Comparison of ENCODE assay signal across 12 cellular contexts in genomic region chr6:108760158-108761050, GRCh38.
DNase-seq lines count a peak whose midpoint lies in the region; ATAC-seq and TF ChIP-seq lines count a peak whose summit lies in the region.
"Had no signal": no experiment of that assay in that cellular context is flagged by ENCODE, and none has a peak within 500 bp of the region (broad histone marks: within the 10 kb centered on the region; RNA-seq: fewer than 3 reads in every experiment).

No MANE protein-coding gene starts in this region.

- TF ChIP-seq CTCF in foreskin fibroblast (IDR thresholded peaks at IDR 0.05; ENCODE audit: low read depth, low read length), result no peak

- H3K27me3 ChIP-seq in SJCRH30, result no peaks in the 10 kb centered on the region
- H3K27me3 ChIP-seq: ascending aorta had no signal

- peaks cover 12% of the 10 kb centered on the region; the same call in 1 of the 2 replicates for H3K4me1 ChIP-seq in SJCRH30

- H3K4me3 ChIP-seq in SJCRH30 (peak overlapping the region; percentile 17), foreskin fibroblast (ENCODE audit: low read depth in 1 of 2, low read length in 2 of 2) (no peak overlapping the region)
- H3K4me3 ChIP-seq: ascending aorta had no signal

- no peaks in the 10 kb centered on the region for H3K36me3 ChIP-seq in SJCRH30
- H3K36me3 ChIP-seq: ascending aorta had no signal

- H3K27ac ChIP-seq in SJCRH30, result peak overlapping the region; percentile 52
- H3K27ac ChIP-seq: ascending aorta, KMS-11 had no signal

- no peak for ATAC-seq in GM19395 (IDR thresholded peaks at IDR 0.05; ENCODE audit: unreplicated experiment)
- ATAC-seq: stimulated activated naive CD8-positive, alpha-beta T cell treated with anti-CD3 and anti-CD28 coated beads, Interleukin-15, amount 100 ng/mL, for 72 hours had no signal

- peak; percentile 46 for DNase-seq in NCI-H82 (lab: John Stamatoyannopoulos, UW)
- DNase-seq in NCI-H82 treated with DMSO at 0.1 percent for 48 hours (lab: John Stamatoyannopoulos, UW; ENCODE audit: unreplicated experiment), result no peak
- DNase-seq in SJCRH30, result peak; percentile 81 to 87
- peak; percentile 30 to 53 for DNase-seq in foreskin fibroblast
- peak; percentile 40 for DNase-seq in stromal cell of bone marrow (ENCODE audit: low read depth)
- DNase-seq in putamen (ENCODE audit: low spot score), result no peak
- no peak for DNase-seq in SW480 (ENCODE audit: low spot score)
- DNase-seq: activated CD4-positive, alpha-beta memory T cell treated with anti-CD3 and anti-CD28 coated beads, Interleukin-2, amount 10 ng/mL, durations not matched to agents 7 days and 5 days; stimulated activated naive CD8-positive, alpha-beta T cell treated with anti-CD3 and anti-CD28 coated beads, Interleukin-15, amount 100 ng/mL, for 72 hours had no signal

- no peaks in the 10 kb centered on the region for H3K9me3 ChIP-seq in SJCRH30 (replicated peaks)
- H3K9me3 ChIP-seq: ascending aorta had no signal

Comparison
In these comparisons a context has a peak if more than half of its experiments do, and no peak if none do; other contexts are left out.
1. DNase-seq: peak in NCI-H82 (single experiment), SJCRH30 (2 of 2), foreskin fibroblast (2 of 2) and stromal cell of bone marrow (single experiment); none in NCI-H82 treated with DMSO at 0.1 percent for 48 hours (single experiment), putamen (single experiment) and SW480 (single experiment).